8 cellular contexts compared by ENCODE assay signal in genomic region chr12:45130881-45131281, GRCh38.
DNase-seq lines count a peak whose midpoint lies in the region; ATAC-seq, FAIRE-seq and TF ChIP-seq lines count a peak whose summit lies in the region.

No MANE protein-coding gene starts in this region.

- no peak overlapping the region for H3K4ac ChIP-seq in H1 (replicated peaks; ENCODE audit: insufficient read length, low read depth, low read length)

- DNase-seq in AG04450 (ENCODE audit: low read depth, low spot score) = peak; percentile 34
- peak; percentile 86 to 95 for DNase-seq in NCI-H1930 (lab: John Stamatoyannopoulos, UW)
- DNase-seq in UCSD-AML1 (lab: John Stamatoyannopoulos, UW; ENCODE audit: unreplicated experiment) = peak; percentile 57
- peak; percentile 47 to 74 for DNase-seq in H1 (ENCODE audit: low read depth in 1 of 2, low spot score in 2 of 2)
- peak; percentile 85 for DNase-seq in medulla oblongata (ENCODE audit: extremely low spot score)
- DNase-seq in tibial artery = peak in 1 of 2 donors; percentile 27

- no peak overlapping the region for H2BK15ac ChIP-seq in H1 (ENCODE audit: low read length)

- H3K79me1 ChIP-seq in H1 (ENCODE audit: low read depth, low read length) = no peaks in the 10 kb centered on the region

- H3K4me1 ChIP-seq in H1 (replicated peaks in 1 of 4; ENCODE audit: control insufficient read depth in 3 of 4, insufficient read depth in 4 of 4, low read length in 3 of 4) (0 out of 7 replicates have a peak, but pooled peaks cover 0 to 2% (median 0%) of the 10 kb centered on the region in 4 experiments), tibial artery (peaks cover 0 to 3% (median 0%) of the 10 kb centered on the region in 4 donors)

- peak; percentile 98 for FAIRE-seq in H1 (lab: Jason Lieb, UNC)

- intact Hi-C loops in tibial artery (cut with DNase I; ENCODE audit: low total_unique reads) = no loop called here

- 32% methylated on average over 3 of the region's 3 CpGs; no CpG with 5 or more reads in 1 of the 2 experiments for WGBS in H1 (ENCODE audit: extremely low coverage in 1 of 2, insufficient coverage in 1 of 2, insufficient read length in 1 of 2, insufficient replicate concordance in 2 of 2, low coverage in 1 of 2, low lambda C conversion rate in 2 of 2, missing lambda C conversion rate in 1 of 2), 2 experiments

- peak; percentile 94 to 95 for TF ChIP-seq RAD21 in H1 (IDR thresholded peaks at IDR 0.05 in 1 of 2, conservative IDR thresholded peaks at IDR 0.05 in 1 of 2; ENCODE audit: low read depth in 2 of 2, low read length in 2 of 2)

- H3K4me2 ChIP-seq in H1 (ENCODE audit: insufficient read depth in 1 of 2, low read depth in 2 of 2, low read length in 2 of 2) = no peak overlapping the region

- H3K36me3 ChIP-seq in H1 (ENCODE audit: control insufficient read depth in 2 of 4, insufficient read depth in 4 of 4, low read length in 3 of 4) = no peaks in the 10 kb centered on the region
- H3K36me3 ChIP-seq in tibial artery = no peaks in the 10 kb centered on the region

- H4K8ac ChIP-seq in H1 (ENCODE audit: extremely low read depth, insufficient read depth, low read length) = no peak overlapping the region

- H3K23ac ChIP-seq in H1 (ENCODE audit: insufficient read length) = no peak overlapping the region

- no peak overlapping the region for H2AK5ac ChIP-seq in H1 (ENCODE audit: low read depth, low read length)

- TF ChIP-seq EP300 in H1 (IDR thresholded peaks at IDR 0.05; ENCODE audit: borderline replicate concordance in 1 of 2, low read depth in 2 of 2, low read length in 2 of 2) = no peak

- H2BK20ac ChIP-seq in H1 (ENCODE audit: low read length) = no peak overlapping the region

- no peak overlapping the region for H3K56ac ChIP-seq in H1 (replicated peaks; ENCODE audit: insufficient read length, low read depth, low read length)

- no peak overlapping the region for H4K91ac ChIP-seq in H1 (replicated peaks; ENCODE audit: insufficient read length, low read length)

- no peak overlapping the region for H4K5ac ChIP-seq in H1 (ENCODE audit: insufficient read length, low read depth, low read length)

- no peak overlapping the region for H2BK5ac ChIP-seq in H1 (ENCODE audit: low read depth, low read length)

- TF ChIP-seq CTCF in AG04450 (IDR thresholded peaks at IDR 0.05; ENCODE audit: low read depth, low read length) (peak; percentile 74), GM12875 (IDR thresholded peaks at IDR 0.05; ENCODE audit: borderline replicate concordance, insufficient read depth, low read depth, low read length) (peak; percentile 70), H1 (IDR thresholded peaks at IDR 0.05; ENCODE audit: control extremely low read depth in 1 of 3, insufficient read depth in 1 of 3, low read depth in 1 of 3, low read length in 3 of 3) (peak; percentile 50 to 80 (median 79)), tibial artery (IDR thresholded peaks at IDR 0.05) (peak; percentile 42 to 49)

- no peak overlapping the region for H2AFZ ChIP-seq in H1 (ENCODE audit: low read length)

- H2BK120ac ChIP-seq in H1 (replicated peaks; ENCODE audit: low read depth, low read length) = no peak overlapping the region

- no peak overlapping the region for H3K9ac ChIP-seq in H1 (replicated peaks in 1 of 4; ENCODE audit: extremely low read depth in 1 of 4, low read depth in 3 of 4, low read length in 3 of 4)

- H3K18ac ChIP-seq in H1 (ENCODE audit: extremely low read depth, low read length) = no peak overlapping the region

- H3K9me3 ChIP-seq in AG04450 (ENCODE audit: control insufficient read depth, insufficient read depth, low read length) = no peaks in the 10 kb centered on the region
- H3K9me3 ChIP-seq in H1 (ENCODE audit: insufficient read depth in 2 of 2, low read depth in 1 of 2, low read length in 1 of 2) = no peaks in the 10 kb centered on the region
- H3K9me3 ChIP-seq in tibial artery = no peaks in the 10 kb centered on the region

- no peak overlapping the region for H2BK12ac ChIP-seq in H1 (ENCODE audit: low read depth, low read length)

- ATAC-seq in HG02970 (IDR thresholded peaks at IDR 0.05; ENCODE audit: low FRiP score, unreplicated experiment) = peak; percentile 62

- no peaks in the 10 kb centered on the region for H3K23me2 ChIP-seq in H1 (ENCODE audit: low read depth, low read length)

- H3K79me2 ChIP-seq in H1 (ENCODE audit: control insufficient read depth in 1 of 2, insufficient read depth in 2 of 2, low read length in 2 of 2) = no peaks in the 10 kb centered on the region

- H4K20me1 ChIP-seq in H1 (replicated peaks in 1 of 2; ENCODE audit: control insufficient read depth in 1 of 2, insufficient read depth in 2 of 2, low read length in 2 of 2) = no peaks in the 10 kb centered on the region

- CTCF ChIA-PET in AG04450 (lab: Charles Lee) = interaction anchor here (1.0 kb wide), 1 partner anchor 258 kb away, joined by 8 read pairs; no protein-coding TSS in a partner anchor
- CTCF ChIA-PET in H1 (lab: Charles Lee; ENCODE audit: partially characterized antibody) = interaction anchor here (0.6 to 1.2 kb wide), 6 partner anchors 40 to 973 kb away, joined by 3 read pairs; no protein-coding TSS in a partner anchor

- H3K27ac ChIP-seq in AG04450 (ENCODE audit: low read depth, low read length) (no peak overlapping the region), H1 (ENCODE audit: low read depth, low read length) (no peak overlapping the region), tibial artery (no peak overlapping the region)

- H3K4me3 ChIP-seq in AG04450 (ENCODE audit: low read depth, low read length) (no peak overlapping the region), GM12875 (ENCODE audit: low read depth, low read length) (no peak overlapping the region), H1 (ENCODE audit: extremely low read depth in 1 of 4, insufficient read depth in 2 of 4, low read depth in 3 of 4, low read length in 4 of 4) (no peak overlapping the region), tibial artery (no peak overlapping the region)

- H3K14ac ChIP-seq in H1 (ENCODE audit: insufficient read length) = no peak overlapping the region

- peaks cover 4% of the 10 kb centered on the region for H3K27me3 ChIP-seq in AG04450 (ENCODE audit: control insufficient read depth, insufficient read depth, low read length)
- H3K27me3 ChIP-seq in H1 (replicated peaks in 1 of 4; ENCODE audit: control insufficient read depth in 3 of 4, extremely low read depth in 1 of 4, insufficient read depth in 3 of 4, low read length in 3 of 4) = no peaks in the 10 kb centered on the region
- no peaks in the 10 kb centered on the region for H3K27me3 ChIP-seq in tibial artery

- no peak for TF ChIP-seq POLR2A in H1 (IDR thresholded peaks at IDR 0.05; ENCODE audit: control extremely low read depth in 1 of 2, low read depth in 2 of 2, low read length in 2 of 2)

- POLR2A ChIA-PET in AG04450 (lab: Yijun Ruan, JAX) (no interaction called here), H1 (lab: Charles Lee; ENCODE audit: partially characterized antibody) (no interaction called here)

TF ChIP-seq in H1, 55 proteins besides CTCF, POLR2A, EP300 and RAD21:
- TF ChIP-seq HDAC2 (IDR thresholded peaks at IDR 0.05; ENCODE audit: borderline replicate concordance in 1 of 2, low read depth in 2 of 2, low read length in 2 of 2) (no peak), CEBPB (IDR thresholded peaks at IDR 0.05; ENCODE audit: low read depth, low read length) (no peak)
TF ChIP-seq in H1: peak in this region for 0.
